22 cellular contexts compared by ENCODE assay signal in the genomic region with DNA sequence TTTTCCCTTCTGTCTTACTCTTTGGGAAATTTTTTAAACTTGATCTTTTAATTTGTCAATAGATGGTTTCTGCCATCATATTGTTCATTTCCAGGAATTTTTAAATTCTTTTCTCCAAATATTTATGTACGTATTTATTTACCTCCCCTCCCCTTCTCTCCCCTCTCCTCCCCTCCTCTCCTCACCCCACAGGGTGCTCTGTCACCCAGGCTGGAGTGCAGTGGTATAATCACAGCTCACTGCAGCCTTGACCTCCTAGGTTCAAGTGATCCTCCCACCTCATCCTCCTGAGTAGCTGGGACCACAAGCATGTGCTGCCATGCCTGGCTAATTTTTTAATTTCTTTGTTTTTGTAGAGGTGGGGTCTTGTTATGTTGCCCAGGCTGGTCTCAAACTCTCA.
DNase-seq lines count a peak whose midpoint lies in the region; ATAC-seq, FAIRE-seq and TF ChIP-seq lines count a peak whose summit lies in the region.
"Had no signal": no experiment of that assay in that cellular context is flagged by ENCODE, and none has a peak within 500 bp of the region (broad histone marks: within the 10 kb centered on the region; RNA-seq: fewer than 3 reads in every experiment).

No MANE protein-coding gene starts in this region.

- peaks cover 90% of the 10 kb centered on the region for H3K79me2 ChIP-seq in HepG2 (ENCODE audit: insufficient read depth, low read length)

- no peaks in the 10 kb centered on the region for H3K27me3 Mint-ChIP-seq in WTC11 (ENCODE audit: low read depth)
- no peaks in the 10 kb centered on the region for H3K27me3 Mint-ChIP-seq in progenitor cell of endocrine pancreas
- H3K27me3 Mint-ChIP-seq: CD4-positive, CD25-positive, alpha-beta regulatory T cell had no signal

- H3K9ac ChIP-seq in HepG2 (ENCODE audit: insufficient read depth, low read depth, low read length) (no peak overlapping the region), mesenchymal stem cell (ENCODE audit: low read length) (no peak overlapping the region)

- H3K9me3 ChIP-seq in HepG2 (ENCODE audit: low read length) (no peaks in the 10 kb centered on the region), right lobe of liver (no peaks in the 10 kb centered on the region), mesenchymal stem cell (ENCODE audit: control insufficient read depth, low read length) (no peaks in the 10 kb centered on the region)
- H3K9me3 ChIP-seq: BE2C, Caco-2 had no signal

- no peak for DNase-seq in HepG2 (ENCODE audit: low spot score)
- no peak for DNase-seq in right lobe of liver
- no peak for DNase-seq in WTC11 (ENCODE audit: low spot score)
- no peak for DNase-seq in mesenchymal stem cell
- DNase-seq in progenitor cell of endocrine pancreas (ENCODE audit: low spot score, unreplicated experiment): no peak
- no peak for DNase-seq in NCI-H1105 (lab: John Stamatoyannopoulos, UW)
- no peak for DNase-seq in GM13977 (ENCODE audit: low spot score)
- DNase-seq in HTR-8/SVneo (ENCODE audit: insufficient read length, low spot score): no peak
- DNase-seq: 8988T; BE2C; Caco-2; CD4-positive, CD25-positive, alpha-beta regulatory T cell; DMS153; GDM1; NCI-H1092 treated with DMSO at 0.1 percent for 48 hours; NCI-H2081 treated with DMSO at 0.1 percent for 48 hours; NCI-H510A; NCI-H774; RPMI8226; SHP77 treated with DMSO at 0.1 percent for 48 hours had no signal

- ATAC-seq in HepG2 (no peak), right lobe of liver (no peak), WTC11 (no peak)

- H3K36me3 ChIP-seq in HepG2 (replicated peaks in 1 of 2; ENCODE audit: control insufficient read depth in 1 of 2, insufficient read depth in 2 of 2, low read length in 2 of 2) (no peaks in the 10 kb centered on the region), right lobe of liver (no peaks in the 10 kb centered on the region), mesenchymal stem cell (ENCODE audit: control insufficient read depth in 1 of 2, insufficient read depth in 2 of 2, low read depth in 1 of 2, low read length in 2 of 2) (no peaks in the 10 kb centered on the region)
- H3K36me3 ChIP-seq: BE2C had no signal

- no peak overlapping the region for H2BK15ac ChIP-seq in mesenchymal stem cell (ENCODE audit: low read depth, poor library complexity, severe bottlenecking)

- CTCF ChIA-PET in HepG2 (lab: Yijun Ruan, JAX; ENCODE audit: low intra/inter-chr PET ratio, low total read pairs) (no interaction called here), WTC11 (lab: Charles Lee) (no interaction called here)

- TF ChIP-seq CTCF in HepG2 (CRISPR knock-in tag; IDR thresholded peaks at IDR 0.05) (no peak), right lobe of liver (IDR thresholded peaks at IDR 0.05) (no peak), WTC11 (IDR thresholded peaks at IDR 0.05) (no peak), progenitor cell of endocrine pancreas (IDR thresholded peaks at IDR 0.05; ENCODE audit: unreplicated experiment) (no peak), GM13977 (IDR thresholded peaks at IDR 0.05; ENCODE audit: extremely low read depth, insufficient read depth, missing control alignments) (no peak)

- H3K4me2 ChIP-seq in HepG2 (ENCODE audit: low read depth, low read length) (peak overlapping the region; percentile 71; the same call in 1 of the 2 replicates), mesenchymal stem cell (ENCODE audit: low read length, poor library complexity, severe bottlenecking) (peak overlapping the region; percentile 39)

- no peak for FAIRE-seq in HepG2 (lab: Jason Lieb, UNC)
- FAIRE-seq in HTR-8/SVneo (lab: Jason Lieb, UNC): no peak
- FAIRE-seq: GM18507, H54 had no signal

- peaks cover 9% of the 10 kb centered on the region; the same call in 1 of the 2 replicates for H4K20me1 ChIP-seq in HepG2 (ENCODE audit: insufficient read depth, low read length)

- intact Hi-C loops in HepG2 (cut with micrococcal nuclease; ENCODE audit: unreplicated experiment): loop anchor here (5.0 kb wide), 1 partner anchor 71 kb away; no protein-coding TSS in a partner anchor
- intact Hi-C loops in right lobe of liver (cut with DNase I): no loop called here

- no peak overlapping the region for H2BK12ac ChIP-seq in mesenchymal stem cell (ENCODE audit: low read length in 2 of 2)

- no peak overlapping the region for H3K4me3 ChIP-seq in HepG2 (replicated peaks in 1 of 3; ENCODE audit: insufficient read depth in 1 of 3, low read depth in 2 of 3, low read length in 3 of 3)
- no peak overlapping the region for H3K4me3 ChIP-seq in right lobe of liver
- no peak overlapping the region for H3K4me3 ChIP-seq in mesenchymal stem cell (ENCODE audit: insufficient read depth in 1 of 2, low read depth in 1 of 2, low read length in 2 of 2)

- H3K14ac ChIP-seq in mesenchymal stem cell (ENCODE audit: low read length in 2 of 2): no peak overlapping the region

- BruUV-seq in HepG2 (replicated peaks; lab: Mats Ljungman, UMichigan): no TSS peak

- no peak overlapping the region for H3K4ac ChIP-seq in mesenchymal stem cell (ENCODE audit: low read depth in 1 of 2, low read length in 2 of 2)

- peak overlapping the region; percentile 73 for H2AK5ac ChIP-seq in mesenchymal stem cell (ENCODE audit: low read length, severe bottlenecking)

- H2AFZ ChIP-seq in HepG2 (ENCODE audit: low read length): no peak overlapping the region
- no peak overlapping the region for H2AFZ ChIP-seq in mesenchymal stem cell (ENCODE audit: low read depth, low read length)

- in situ Hi-C loops in HepG2 (cut with HindIII; ENCODE audit: extremely low pct_ligation_motif_present, low pct_unique_long_range_greater_than_20kb): loop anchor here (5.0 kb wide), 1 partner anchor 71 kb away; no protein-coding TSS in a partner anchor
- in situ Hi-C loops in GM13977 (cut with MboI; ENCODE audit: low pct_unique_long_range_greater_than_20kb, low sequenced_read_pairs, unreplicated experiment): no loop called here

- peaks cover 68% of the 10 kb centered on the region for H3K4me1 Mint-ChIP-seq in WTC11
- H3K4me1 Mint-ChIP-seq in progenitor cell of endocrine pancreas (ENCODE audit: low read depth): peaks cover 46% of the 10 kb centered on the region
- H3K4me1 Mint-ChIP-seq: CD4-positive, CD25-positive, alpha-beta regulatory T cell had no signal

- peak overlapping the region; percentile 19 for H2BK120ac ChIP-seq in mesenchymal stem cell (ENCODE audit: low read depth, low read length)

- no peak overlapping the region for H4K8ac ChIP-seq in mesenchymal stem cell (ENCODE audit: low read length)

- TF ChIP-seq RAD21 in HepG2 (CRISPR knock-in tag; IDR thresholded peaks at IDR 0.05): no peak

- H3K4me3 Mint-ChIP-seq in WTC11: 0 out of 2 replicates have a peak overlapping the region, but pooled peaks have one; percentile 15
- H3K4me3 Mint-ChIP-seq in progenitor cell of endocrine pancreas (ENCODE audit: low read depth): no peak overlapping the region
- H3K4me3 Mint-ChIP-seq: CD4-positive, CD25-positive, alpha-beta regulatory T cell had no signal

- H3K4me1 ChIP-seq in HepG2 (ENCODE audit: insufficient read depth, low read length) (peaks cover 81% of the 10 kb centered on the region), right lobe of liver (peaks cover 0 to 38% (median 9%) of the 10 kb centered on the region in 4 donors), mesenchymal stem cell (ENCODE audit: control insufficient read depth, insufficient read depth, low read depth, low read length) (peaks cover 17% of the 10 kb centered on the region)
- H3K4me1 ChIP-seq: BE2C had no signal

- H3K23ac ChIP-seq in mesenchymal stem cell (ENCODE audit: low read length in 2 of 2): no peak overlapping the region

- peaks cover 3% of the 10 kb centered on the region for H3K79me1 ChIP-seq in mesenchymal stem cell (replicated peaks; ENCODE audit: low read length, poor library complexity, severe bottlenecking)

- POLR2A ChIA-PET in HepG2 (lab: Yijun Ruan, JAX) (interaction anchor here (1.6 kb wide), 1 partner anchor 63 kb away, joined by 4 read pairs; no protein-coding TSS in a partner anchor), WTC11 (lab: Charles Lee) (no interaction called here)

- H3K9me3 Mint-ChIP-seq in WTC11: no peaks in the 10 kb centered on the region
- no peaks in the 10 kb centered on the region for H3K9me3 Mint-ChIP-seq in progenitor cell of endocrine pancreas (ENCODE audit: low read depth)

- peak overlapping the region; percentile 58 for H3K27ac ChIP-seq in HepG2 (ENCODE audit: extremely low read length, insufficient read depth, low read length)
- peak overlapping the region in 1 of 3 donors; percentile 58 for H3K27ac ChIP-seq in right lobe of liver
- peak overlapping the region; percentile 75 for H3K27ac ChIP-seq in mesenchymal stem cell (ENCODE audit: low read length, poor library complexity, severe bottlenecking)

- TF ChIP-seq POLR2A in HepG2 (IDR thresholded peaks at IDR 0.05; ENCODE audit: insufficient read depth in 1 of 2, low read depth in 2 of 2, low read length in 2 of 2) (no peak), right lobe of liver (IDR thresholded peaks at IDR 0.05) (no peak)

- H3K27ac Mint-ChIP-seq in WTC11: peak overlapping the region; percentile 81
- H3K27ac Mint-ChIP-seq in progenitor cell of endocrine pancreas: peak overlapping the region; percentile 73
- H3K27ac Mint-ChIP-seq: CD4-positive, CD25-positive, alpha-beta regulatory T cell had no signal

- peak overlapping the region in 1 of 2 experiments; percentile 49 for H3K18ac ChIP-seq in mesenchymal stem cell (ENCODE audit: low read depth in 1 of 2, low read length in 2 of 2)

- no peak for TF ChIP-seq EP300 in HepG2 (IDR thresholded peaks at IDR 0.05; ENCODE audit: low read depth in 2 of 2, low read length in 2 of 2)
- no peak for TF ChIP-seq EP300 in HepG2 (CRISPR knock-in tag; IDR thresholded peaks at IDR 0.05; ENCODE audit: borderline replicate concordance)

- 74% methylated on average over 1 of the region's 1 CpG for WGBS in HepG2 (ENCODE audit: low lambda C conversion rate)
- WGBS in right lobe of liver (ENCODE audit: insufficient coverage, low coverage, low lambda C conversion rate, missing lambda C conversion rate): 71% methylated on average over 1 of the region's 1 CpG
- 97% methylated on average over 1 of the region's 1 CpG for WGBS in mesenchymal stem cell

- H3K27me3 ChIP-seq in HepG2 (ENCODE audit: control insufficient read depth in 1 of 2, insufficient read depth in 2 of 2, low read length in 2 of 2): no peaks in the 10 kb centered on the region
- H3K27me3 ChIP-seq in right lobe of liver: no peaks in the 10 kb centered on the region
- H3K27me3 ChIP-seq in mesenchymal stem cell (ENCODE audit: control insufficient read depth in 1 of 2, insufficient read depth in 1 of 2, low read length in 2 of 2): no peaks in the 10 kb centered on the region
- H3K27me3 ChIP-seq: BE2C had no signal

- H3K36me3 Mint-ChIP-seq in WTC11 (no peaks in the 10 kb centered on the region), progenitor cell of endocrine pancreas (ENCODE audit: insufficient read depth) (no peaks in the 10 kb centered on the region)
- H3K36me3 Mint-ChIP-seq: CD4-positive, CD25-positive, alpha-beta regulatory T cell had no signal

- peak overlapping the region; percentile 31 for H2BK5ac ChIP-seq in mesenchymal stem cell (ENCODE audit: low read depth, low read length, poor library complexity, severe bottlenecking)

- no peak overlapping the region for H4K91ac ChIP-seq in mesenchymal stem cell (ENCODE audit: low read length)

TF ChIP-seq in HepG2, 621 proteins besides CTCF, POLR2A, EP300 and RAD21 (continues in another document):
- TF ChIP-seq ZNF33A (CRISPR knock-in tag; IDR thresholded peaks at IDR 0.05; ENCODE audit: borderline replicate concordance): no peak
